ENCODE assay signal across 19 cellular contexts in the genomic region with DNA sequence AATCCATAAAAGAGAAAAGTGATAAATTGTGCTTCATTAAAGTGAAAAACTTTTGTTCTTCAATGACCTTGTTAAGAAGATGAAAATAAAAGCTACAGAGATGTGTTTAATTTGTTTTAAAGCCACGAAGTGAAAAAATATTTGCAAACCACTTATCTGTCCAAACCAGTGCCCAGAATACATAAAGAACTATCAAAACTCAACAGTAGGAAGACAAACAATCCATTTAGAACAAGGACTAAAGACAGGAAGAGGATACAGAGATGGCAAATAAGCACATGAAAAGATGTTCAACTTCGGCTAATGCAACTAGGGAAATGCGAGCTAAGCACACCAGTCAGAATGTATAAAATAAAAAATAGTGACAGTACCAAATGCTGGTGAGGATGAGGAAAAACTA. TPM values are rescaled to one million over a fixed set of nuclear protein-coding genes. Genes with fewer than 3 reads are reported as not detected.
DNase-seq lines count a peak whose midpoint lies in the region; ATAC-seq, FAIRE-seq and TF ChIP-seq lines count a peak whose summit lies in the region.
"Had no signal": no experiment of that assay in that cellular context is flagged by ENCODE, and none has a peak within 500 bp of the region (broad histone marks: within the 10 kb centered on the region; RNA-seq: fewer than 3 reads in every experiment).

No MANE protein-coding gene starts in this region.

- no TSS peak for BruUV-seq in K562 (replicated peaks; lab: Mats Ljungman, UMichigan)

- no peak for TF ChIP-seq RAD21 in K562 (CRISPR knock-in tag; conservative IDR thresholded peaks at IDR 0.05 in 1 of 2, IDR thresholded peaks at IDR 0.05 in 1 of 2)

- H2AFZ ChIP-seq in K562 (ENCODE audit: low read depth, low read length), result no peak overlapping the region

- no peaks in the 10 kb centered on the region for H4K20me1 ChIP-seq in K562 (replicated peaks; ENCODE audit: control insufficient read depth, insufficient read depth, low read length)

- POLR2A ChIA-PET in K562 (lab: Yijun Ruan, JAX), result no interaction called here

- CTCF ChIA-PET in K562 (lab: Yijun Ruan, JAX; ENCODE audit: low intra/inter-chr PET ratio), result no interaction called here

- no peak overlapping the region for H3K4me2 ChIP-seq in K562 (ENCODE audit: insufficient read depth, low read length)
- H3K4me2 ChIP-seq: A549 had no signal

- no peak overlapping the region for H3K27ac ChIP-seq in K562 (ENCODE audit: extremely low read depth, low read depth, low read length)
- H3K27ac ChIP-seq: A549, HL-60 had no signal

- H3K9me1 ChIP-seq in K562 (ENCODE audit: control insufficient read depth, insufficient read depth, low read length), result no peaks in the 10 kb centered on the region

- no peak for FAIRE-seq in K562 (lab: Jason Lieb, UNC)
- FAIRE-seq: A549, G401.6, GM19239 had no signal

- no peaks in the 10 kb centered on the region for H3K79me2 ChIP-seq in K562 (ENCODE audit: control insufficient read depth, insufficient read depth, low read length)

- intact Hi-C loops in K562 (cut with micrococcal nuclease), result no loop called here

- in situ Hi-C loops in K562 (cut with MboI), result no loop called here

- no peaks in the 10 kb centered on the region for H3K4me1 ChIP-seq in K562 (replicated peaks in 1 of 2; ENCODE audit: control insufficient read depth in 2 of 2, insufficient read depth in 2 of 2, low read length in 2 of 2)
- H3K4me1 ChIP-seq: A549, Caco-2 had no signal

- H3K27me3 ChIP-seq in K562 (ENCODE audit: control insufficient read depth in 2 of 2, insufficient read depth in 2 of 2, low read length in 2 of 2), result peaks cover 0 to 6% of the 10 kb centered on the region in 2 experiments; a peak in 2 of 5 replicates

- no peak for TF ChIP-seq POLR2A in K562 (conservative IDR thresholded peaks at IDR 0.05)

- H3K9ac ChIP-seq in K562 (ENCODE audit: insufficient read depth in 1 of 2, low read depth in 2 of 2, low read length in 2 of 2), result no peak overlapping the region

- no peak for TF ChIP-seq CTCF in K562 (IDR thresholded peaks at IDR 0.05 in 2 of 3, conservative IDR thresholded peaks at IDR 0.05 in 1 of 3; ENCODE audit: insufficient read depth in 2 of 3, low read depth in 1 of 3, low read length in 3 of 3)

- no peaks in the 10 kb centered on the region for H3K36me3 ChIP-seq in K562 (ENCODE audit: control insufficient read depth, insufficient read depth, low read length)

- no peaks in the 10 kb centered on the region for H3K9me3 ChIP-seq in K562 (replicated peaks; ENCODE audit: control insufficient read depth, insufficient read depth, low read depth, low read length)
- H3K9me3 ChIP-seq: A549, Caco-2 had no signal

- no peak for ATAC-seq in K562
- ATAC-seq in HG03457 (IDR thresholded peaks at IDR 0.05; ENCODE audit: unreplicated experiment), result no peak
- ATAC-seq: A549; CD8-positive, alpha-beta T cell; HCT116 had no signal

- TF ChIP-seq EP300 in K562 (IDR thresholded peaks at IDR 0.05; ENCODE audit: low read length), result no peak

- no peak overlapping the region for H3K4me3 ChIP-seq in K562
- H3K4me3 ChIP-seq: A549 had no signal

- DNase-seq in COR-L47 (lab: John Stamatoyannopoulos, UW) (peak; percentile 21), DMS53 (lab: John Stamatoyannopoulos, UW) (peak; percentile 59), NCI-H748 (lab: John Stamatoyannopoulos, UW; ENCODE audit: unreplicated experiment) (peak; percentile 90), K562 (ENCODE audit: extremely low read depth in 1 of 4, low spot score in 3 of 4) (no peak)
- DNase-seq in activated effector memory CD4-positive, alpha-beta T cell treated with anti-CD3 and anti-CD28 coated beads, Interleukin-2, amount 50 U/mL, for 16 hours, result no peak
- DNase-seq: Caco-2; CD8-positive, alpha-beta T cell; DMS79 treated with DMSO at 0.1 percent for 48 hours; EL; KBM-7 had no signal

- WGBS in K562 (ENCODE audit: insufficient coverage, low coverage, missing lambda C conversion rate), result 0% methylated on average over 3 of the region's 3 CpGs

TF ChIP-seq in K562, 482 proteins besides CTCF, POLR2A, EP300 and RAD21 (continues in another document):
- TF ChIP-seq, protein P1, sequence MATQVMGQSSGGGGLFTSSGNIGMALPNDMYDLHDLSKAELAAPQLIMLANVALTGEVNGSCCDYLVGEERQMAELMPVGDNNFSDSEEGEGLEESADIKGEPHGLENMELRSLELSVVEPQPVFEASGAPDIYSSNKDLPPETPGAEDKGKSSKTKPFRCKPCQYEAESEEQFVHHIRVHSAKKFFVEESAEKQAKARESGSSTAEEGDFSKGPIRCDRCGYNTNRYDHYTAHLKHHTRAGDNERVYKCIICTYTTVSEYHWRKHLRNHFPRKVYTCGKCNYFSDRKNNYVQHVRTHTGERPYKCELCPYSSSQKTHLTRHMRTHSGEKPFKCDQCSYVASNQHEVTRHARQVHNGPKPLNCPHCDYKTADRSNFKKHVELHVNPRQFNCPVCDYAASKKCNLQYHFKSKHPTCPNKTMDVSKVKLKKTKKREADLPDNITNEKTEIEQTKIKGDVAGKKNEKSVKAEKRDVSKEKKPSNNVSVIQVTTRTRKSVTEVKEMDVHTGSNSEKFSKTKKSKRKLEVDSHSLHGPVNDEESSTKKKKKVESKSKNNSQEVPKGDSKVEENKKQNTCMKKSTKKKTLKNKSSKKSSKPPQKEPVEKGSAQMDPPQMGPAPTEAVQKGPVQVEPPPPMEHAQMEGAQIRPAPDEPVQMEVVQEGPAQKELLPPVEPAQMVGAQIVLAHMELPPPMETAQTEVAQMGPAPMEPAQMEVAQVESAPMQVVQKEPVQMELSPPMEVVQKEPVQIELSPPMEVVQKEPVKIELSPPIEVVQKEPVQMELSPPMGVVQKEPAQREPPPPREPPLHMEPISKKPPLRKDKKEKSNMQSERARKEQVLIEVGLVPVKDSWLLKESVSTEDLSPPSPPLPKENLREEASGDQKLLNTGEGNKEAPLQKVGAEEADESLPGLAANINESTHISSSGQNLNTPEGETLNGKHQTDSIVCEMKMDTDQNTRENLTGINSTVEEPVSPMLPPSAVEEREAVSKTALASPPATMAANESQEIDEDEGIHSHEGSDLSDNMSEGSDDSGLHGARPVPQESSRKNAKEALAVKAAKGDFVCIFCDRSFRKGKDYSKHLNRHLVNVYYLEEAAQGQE (CRISPR knock-in tag; IDR thresholded peaks at IDR 0.05; ENCODE audit: low read depth), result no peak

RNA-seq across cellular contexts. Expression of a gene that starts 15.0 kb away (rescaled TPM):
- not detected in 2 replicates for total RNA-seq in K562 (2011; cell fraction: chromatin; rRNA removed; ENCODE audit: low replicate concordance)
- not detected in 2 replicates for total RNA-seq in K562 (2011; cell fraction: nucleolus; rRNA removed)
- not detected in 2 replicates for total RNA-seq in K562 (2011; cell fraction: nucleoplasm; rRNA removed)
- total RNA-seq in K562 (2014; rRNA removed) (not detected in 2 replicates), K562 (2014; rRNA removed; fragmentation: Illumina TruSeq; extraction: Trizol) (not detected in 2 replicates), K562 (2015; rRNA removed; fragmentation: Illumina TruSeq; extraction: Trizol) (not detected in 2 replicates), K562 (2021) (not detected in 2 replicates)
- polyA plus RNA-seq in K562 (2011; rRNA removed) (not detected in 2 replicates), K562 (2014; fragmentation: Illumina TruSeq; extraction: Trizol) (not detected in 2 replicates), K562 (2014; fragmentation: Nextera tagmentation; extraction: Ambion mirVana) (not detected), K562 (2014; rRNA removed) (not detected in 2 replicates)
- not detected in 2 replicates for polyA plus RNA-seq in K562 (2011; cell fraction: cytosol; rRNA removed)
- polyA plus RNA-seq in K562 (2011; cell fraction: nucleus; rRNA removed), result not detected in 2 replicates
- polyA plus RNA-seq in K562 (2012), result not detected in 2 replicates
- polyA minus RNA-seq in K562 (2011; rRNA and poly(A)+ RNA removed), result not detected in 2 replicates
- polyA minus RNA-seq in K562 (2011; cell fraction: cytosol; rRNA and poly(A)+ RNA removed), result not detected in 2 replicates
- polyA minus RNA-seq in K562 (2011; cell fraction: nucleus; rRNA and poly(A)+ RNA removed), result not detected in 2 replicates
- total RNA-seq: Caco-2, H4 had no signal
- polyA plus RNA-seq: BJ, CD14-positive monocyte had no signal

RNA-seq across cellular contexts. Expression of a gene that starts 24.4 kb away (rescaled TPM):
- not detected in 2 replicates for total RNA-seq in K562 (2011; cell fraction: chromatin; rRNA removed; ENCODE audit: low replicate concordance)
- total RNA-seq in K562 (2011; cell fraction: nucleolus; rRNA removed), result not detected in 2 replicates
- not detected in 2 replicates for total RNA-seq in K562 (2011; cell fraction: nucleoplasm; rRNA removed)
- total RNA-seq in K562 (2014; rRNA removed), result not detected in 2 replicates
- total RNA-seq in K562 (2014; rRNA removed; fragmentation: Illumina TruSeq; extraction: Trizol), result not detected in 2 replicates
- total RNA-seq in K562 (2015; rRNA removed; fragmentation: Illumina TruSeq; extraction: Trizol), result not detected in 2 replicates
- 0.07 TPM in 1 of 2 replicates, not detected in the other for total RNA-seq in K562 (2021)
- polyA plus RNA-seq in K562 (2011; rRNA removed), result not detected in 2 replicates
- polyA plus RNA-seq in K562 (2011; cell fraction: cytosol; rRNA removed), result not detected in 2 replicates
- polyA plus RNA-seq in K562 (2011; cell fraction: nucleus; rRNA removed), result not detected in 2 replicates
- polyA plus RNA-seq in K562 (2012), result not detected in 2 replicates
- polyA plus RNA-seq in K562 (2014; fragmentation: Illumina TruSeq; extraction: Trizol), result not detected in 2 replicates
- polyA plus RNA-seq in K562 (2014; fragmentation: Nextera tagmentation; extraction: Ambion mirVana), result not detected
- not detected in 2 replicates for polyA plus RNA-seq in K562 (2014; rRNA removed)
- polyA minus RNA-seq in K562 (2011; rRNA and poly(A)+ RNA removed), result not detected in 2 replicates
- polyA minus RNA-seq in K562 (2011; cell fraction: cytosol; rRNA and poly(A)+ RNA removed), result not detected in 2 replicates
- polyA minus RNA-seq in K562 (2011; cell fraction: nucleus; rRNA and poly(A)+ RNA removed), result not detected in 2 replicates
- total RNA-seq: CD8-positive, alpha-beta T cell had no signal
- polyA plus RNA-seq: BJ, CD14-positive monocyte had no signal

RNA-seq across cellular contexts. Expression of a gene that starts 56.3 kb away (rescaled TPM):
- 0.07 TPM in 1 of 2 replicates, not detected in the other for total RNA-seq in K562 (2011; cell fraction: chromatin; rRNA removed; ENCODE audit: low replicate concordance)
- total RNA-seq in K562 (2011; cell fraction: nucleolus; rRNA removed), result 0.13 and 0.17 TPM in 2 replicates
- 0.15 and 0.31 TPM in 2 replicates for total RNA-seq in K562 (2011; cell fraction: nucleoplasm; rRNA removed)
- total RNA-seq in K562 (2014; rRNA removed) (not detected in 2 replicates), K562 (2014; rRNA removed; fragmentation: Illumina TruSeq; extraction: Trizol) (0.04 TPM in 1 of 2 replicates, not detected in the other), K562 (2015; rRNA removed; fragmentation: Illumina TruSeq; extraction: Trizol) (0.04 TPM in 1 of 2 replicates, not detected in the other), K562 (2021) (0.02 and 0.04 TPM in 2 replicates)
- polyA plus RNA-seq in K562 (2011; rRNA removed) (0.03 and 0.13 TPM in 2 replicates), K562 (2014; fragmentation: Illumina TruSeq; extraction: Trizol) (0.03 TPM in 2 replicates), K562 (2014; fragmentation: Nextera tagmentation; extraction: Ambion mirVana) (not detected), K562 (2014; rRNA removed) (not detected in 2 replicates)
- polyA plus RNA-seq in K562 (2011; cell fraction: cytosol; rRNA removed), result 0.01 and 0.18 TPM in 2 replicates
- polyA plus RNA-seq in K562 (2011; cell fraction: nucleus; rRNA removed), result 0.07 TPM in 1 of 2 replicates, not detected in the other
- 0.12 TPM in 1 of 2 replicates, not detected in the other for polyA plus RNA-seq in K562 (2012)
- 0.03 and 0.28 TPM in 2 replicates for polyA minus RNA-seq in K562 (2011; rRNA and poly(A)+ RNA removed)
- 0.38 TPM in 1 of 2 replicates, not detected in the other for polyA minus RNA-seq in K562 (2011; cell fraction: cytosol; rRNA and poly(A)+ RNA removed)
- 0.13 TPM in 1 of 2 replicates, not detected in the other for polyA minus RNA-seq in K562 (2011; cell fraction: nucleus; rRNA and poly(A)+ RNA removed)
- polyA plus RNA-seq: CD14-positive monocyte had no signal

Comparison
In these comparisons a context has a peak if more than half of its experiments do, and no peak if none do; other contexts are left out.
1. DNase-seq: peak in COR-L47 (single experiment), DMS53 (single experiment) and NCI-H748 (single experiment); none in K562 (0 of 4) and activated effector memory CD4-positive, alpha-beta T cell treated with anti-CD3 and anti-CD28 coated beads, Interleukin-2, amount 50 U/mL, for 16 hours (single experiment).